In genomic region chr2:218332288-218332687, GRCh38 we compare ENCODE assay signal across 15 cellular contexts. TPM values are rescaled to one million over a fixed set of nuclear protein-coding genes. Genes with fewer than 3 reads are reported as not detected.
DNase-seq lines count a peak whose midpoint lies in the region; ATAC-seq and TF ChIP-seq lines count a peak whose summit lies in the region.
"Had no signal": no experiment of that assay in that cellular context is flagged by ENCODE, and none has a peak within 500 bp of the region (broad histone marks: within the 10 kb centered on the region; RNA-seq: fewer than 3 reads in every experiment).

No MANE protein-coding gene starts in this region.

- H3K79me2 ChIP-seq in Karpas-422 (ENCODE audit: low read length), result no peaks in the 10 kb centered on the region

- TF ChIP-seq POLR2A in gastrocnemius medialis (IDR thresholded peaks at IDR 0.05), result no peak

- H3K9ac ChIP-seq in Karpas-422 (ENCODE audit: low read length), result peak overlapping the region; percentile 66

- H3K36me3 Mint-ChIP-seq in CD14-positive monocyte (peaks cover 16 to 22% of the 10 kb centered on the region in 2 donors), endothelial cell (ENCODE audit: low read depth, unreplicated experiment) (peaks cover 3% of the 10 kb centered on the region), nephron (ENCODE audit: low read depth) (no peaks in the 10 kb centered on the region)
- H3K36me3 Mint-ChIP-seq: activated naive CD4-positive, alpha-beta T cell treated with anti-CD3 and anti-CD28 coated beads, Interleukin-2, amount 10 ng/mL, durations not matched to agents 7 days and 5 days; IgD-negative memory B cell; stimulated activated naive B cell treated with anti-CD40 and anti-IgM and Interleukin-4, amounts not matched to agents 10 μg/mL and 1 μg/mL and 100 μg/mL, for 72 hours had no signal

- in situ Hi-C loops in gastrocnemius medialis (cut with MboI; ENCODE audit: low sequenced_read_pairs in 4 of 4), result no loop called here

- H3K4me3 ChIP-seq in Karpas-422 (ENCODE audit: low read length), result peak overlapping the region; percentile 57; the same call in 1 of the 2 replicates
- H3K4me3 ChIP-seq in gastrocnemius medialis, result no peak overlapping the region

- H3K9me2 ChIP-seq in Karpas-422 (replicated peaks; ENCODE audit: insufficient read depth, low read length), result no peaks in the 10 kb centered on the region

- no peak overlapping the region for H2AFZ ChIP-seq in Karpas-422 (ENCODE audit: low read length)

- H3K27me3 ChIP-seq in Karpas-422 (ENCODE audit: low read length) (no peaks in the 10 kb centered on the region), gastrocnemius medialis (no peaks in the 10 kb centered on the region)

- H3K4me3 Mint-ChIP-seq in CD14-positive monocyte, result peak overlapping the region; percentile 82 to 94
- H3K4me3 Mint-ChIP-seq in endothelial cell (ENCODE audit: unreplicated experiment), result no peak overlapping the region
- no peak overlapping the region for H3K4me3 Mint-ChIP-seq in nephron
- H3K4me3 Mint-ChIP-seq: activated naive CD4-positive, alpha-beta T cell treated with anti-CD3 and anti-CD28 coated beads, Interleukin-2, amount 10 ng/mL, durations not matched to agents 7 days and 5 days had no signal

- peaks cover 0 to 8% (median 1%) of the 10 kb centered on the region in 3 donors for H3K27me3 Mint-ChIP-seq in CD14-positive monocyte (ENCODE audit: low read depth in 3 of 3)
- H3K27me3 Mint-ChIP-seq in endothelial cell (ENCODE audit: unreplicated experiment), result peaks cover 6% of the 10 kb centered on the region
- H3K27me3 Mint-ChIP-seq in nephron (ENCODE audit: low read depth), result peaks cover 5% of the 10 kb centered on the region
- H3K27me3 Mint-ChIP-seq: stimulated activated naive B cell treated with anti-CD40 and anti-IgM and Interleukin-4, amounts not matched to agents 10 μg/mL and 1 μg/mL and 100 μg/mL, for 72 hours had no signal

- peak overlapping the region; percentile 93 for H3K27ac ChIP-seq in Karpas-422 (ENCODE audit: low read length)
- peak overlapping the region in 1 of 4 donors; percentile 2 for H3K27ac ChIP-seq in gastrocnemius medialis

- H3K4me2 ChIP-seq in Karpas-422 (ENCODE audit: low read depth, low read length, poor library complexity, severe bottlenecking), result peak overlapping the region; percentile 78

- no peak for TF ChIP-seq CTCF in CD14-positive monocyte (IDR thresholded peaks at IDR 0.05)
- TF ChIP-seq CTCF in endothelial cell (IDR thresholded peaks at IDR 0.05; ENCODE audit: unreplicated experiment), result no peak
- no peak for TF ChIP-seq CTCF in nephron (IDR thresholded peaks at IDR 0.05; ENCODE audit: unreplicated experiment in 3 of 3)
- TF ChIP-seq CTCF in gastrocnemius medialis (IDR thresholded peaks at IDR 0.05 in 4 of 5, conservative IDR thresholded peaks at IDR 0.05 in 1 of 5), result no peak

- DNase-seq in CD14-positive monocyte (ENCODE audit: low spot score) (peak; percentile 37), Karpas-422 (peak; percentile 47), endothelial cell (ENCODE audit: low spot score) (no peak), gastrocnemius medialis (no peak), NCI-H1092 (lab: John Stamatoyannopoulos, UW) (no peak), glomerular visceral epithelial cell (ENCODE audit: extremely low spot score) (no peak)
- DNase-seq: activated CD8-positive, alpha-beta memory T cell treated with anti-CD3 and anti-CD28 coated beads for 24 hours; activated naive CD4-positive, alpha-beta T cell treated with anti-CD3 and anti-CD28 coated beads, Interleukin-2, amount 10 ng/mL, durations not matched to agents 7 days and 5 days; NCI-H524 treated with DMSO at 0.1 percent for 48 hours; stimulated activated CD4-positive, alpha-beta T cell treated with anti-CD3 and anti-CD28 coated beads, Interleukin-2, amount 100 ng/mL, for 48 hours; stimulated activated naive B cell treated with anti-CD40 and anti-IgM and Interleukin-4, amounts not matched to agents 10 μg/mL and 1 μg/mL and 100 μg/mL, for 72 hours had no signal

- H4K20me1 ChIP-seq in Karpas-422 (ENCODE audit: insufficient read depth, low read depth, low read length), result no peaks in the 10 kb centered on the region

- H3K4me1 Mint-ChIP-seq in CD14-positive monocyte, result peaks cover 79% of the 10 kb centered on the region
- peaks cover 33% of the 10 kb centered on the region for H3K4me1 Mint-ChIP-seq in endothelial cell (ENCODE audit: unreplicated experiment)
- peaks cover 54% of the 10 kb centered on the region for H3K4me1 Mint-ChIP-seq in nephron

- H3K9me3 Mint-ChIP-seq in CD14-positive monocyte, result no peaks in the 10 kb centered on the region
- no peaks in the 10 kb centered on the region for H3K9me3 Mint-ChIP-seq in endothelial cell (ENCODE audit: unreplicated experiment)
- H3K9me3 Mint-ChIP-seq in nephron, result no peaks in the 10 kb centered on the region
- H3K9me3 Mint-ChIP-seq: activated naive CD4-positive, alpha-beta T cell treated with anti-CD3 and anti-CD28 coated beads, Interleukin-2, amount 10 ng/mL, durations not matched to agents 7 days and 5 days; stimulated activated naive B cell treated with anti-CD40 and anti-IgM and Interleukin-4, amounts not matched to agents 10 μg/mL and 1 μg/mL and 100 μg/mL, for 72 hours had no signal

- ATAC-seq in gastrocnemius medialis (no peak), GM18868 (IDR thresholded peaks at IDR 0.05; ENCODE audit: unreplicated experiment) (no peak)
- ATAC-seq: stimulated activated naive B cell treated with anti-CD40 and anti-IgM and Interleukin-4, amounts not matched to agents 10 μg/mL and 1 μg/mL and 100 μg/mL, for 72 hours had no signal

- peak overlapping the region; percentile 95 to 99 (median 96) for H3K27ac Mint-ChIP-seq in CD14-positive monocyte
- peak overlapping the region; percentile 57 for H3K27ac Mint-ChIP-seq in endothelial cell (ENCODE audit: unreplicated experiment)
- H3K27ac Mint-ChIP-seq in nephron, result peak overlapping the region; percentile 86 to 95 (median 88)
- H3K27ac Mint-ChIP-seq: activated naive CD4-positive, alpha-beta T cell treated with anti-CD3 and anti-CD28 coated beads, Interleukin-2, amount 10 ng/mL, durations not matched to agents 7 days and 5 days had no signal

- H3K36me3 ChIP-seq in Karpas-422 (ENCODE audit: insufficient read depth, low read length), result no peaks in the 10 kb centered on the region
- H3K36me3 ChIP-seq in gastrocnemius medialis, result no peaks in the 10 kb centered on the region

- intact Hi-C loops in CD14-positive monocyte (cut with micrococcal nuclease), result no loop called here
- intact Hi-C loops in gastrocnemius medialis (cut with DNase I; ENCODE audit: low total_unique reads), result no loop called here

- H3K9me3 ChIP-seq in Karpas-422 (ENCODE audit: low read length), result no peaks in the 10 kb centered on the region
- no peaks in the 10 kb centered on the region for H3K9me3 ChIP-seq in gastrocnemius medialis

- peaks cover 85% of the 10 kb centered on the region for H3K4me1 ChIP-seq in Karpas-422 (ENCODE audit: low read length)
- no peaks in the 10 kb centered on the region for H3K4me1 ChIP-seq in gastrocnemius medialis

RNA-seq across cellular contexts. Expression of gene CATIP, which starts 24.4 kb away (rescaled TPM):
- polyA plus RNA-seq in CD14-positive monocyte, result 1 to 10 TPM; 2.9 to 5.5 TPM
- total RNA-seq in Karpas-422 (2014; rRNA removed; shearing (Covaris generic); ENCODE audit: low replicate concordance), result not detected in 2 replicates
- total RNA-seq in endothelial cell (ENCODE audit: unreplicated experiment) (not detected), gastrocnemius medialis (not detected)
- polyA plus RNA-seq: esophagus had no signal

RNA-seq across cellular contexts. Expression of gene TMBIM1, which starts 40.0 kb away (rescaled TPM):
- polyA plus RNA-seq in CD14-positive monocyte, result 100 to 1,000 TPM; 129 to 139 TPM
- total RNA-seq in Karpas-422 (2014; rRNA removed; shearing (Covaris generic); ENCODE audit: low replicate concordance), result 17.0 and 23.3 TPM in 2 replicates
- 78.5 TPM for total RNA-seq in endothelial cell (ENCODE audit: unreplicated experiment)
- 100 to 1,000 TPM; 142 to 296 (median 215) TPM for total RNA-seq in gastrocnemius medialis

RNA-seq across cellular contexts. Expression of gene SLC11A1, which starts 49.8 kb away (rescaled TPM):
- 100 to 1,000 TPM; 184 to 352 TPM for polyA plus RNA-seq in CD14-positive monocyte
- 1.9 TPM in 1 of 2 replicates, not detected in the other for total RNA-seq in Karpas-422 (2014; rRNA removed; shearing (Covaris generic); ENCODE audit: low replicate concordance)
- total RNA-seq in endothelial cell (ENCODE audit: unreplicated experiment) (not detected), gastrocnemius medialis (1 to 10 TPM; 1.1 to 6.3 (median 4.5) TPM)

Comparison
In these comparisons a context has a peak if more than half of its experiments do, and no peak if none do; other contexts are left out.
1. DNase-seq: peak in CD14-positive monocyte (single experiment) and Karpas-422 (single experiment); none in endothelial cell (single experiment), gastrocnemius medialis (0 of 2), NCI-H1092 (single experiment) and glomerular visceral epithelial cell (single experiment).
2. H3K4me3 Mint-ChIP-seq: peak in CD14-positive monocyte (2 of 2); none in endothelial cell (single experiment) and nephron (0 of 3).
3. Peak in every context shown above with its lines, with median percentiles within 50 percentile points of each other: H3K27ac Mint-ChIP-seq.